1 cellular context compared by ENCODE assay signal in genomic region chr10:24642921-24643678, GRCh38.
TF ChIP-seq lines count a peak whose summit lies in the region.

No MANE protein-coding gene starts in this region.

TF ChIP-seq in GM12878, 131 proteins besides CTCF, POLR2A, EP300 and RAD21 (continued from another document):
- TF ChIP-seq MYC (IDR thresholded peaks at IDR 0.05; ENCODE audit: insufficient read depth, insufficient read length, insufficient replicate concordance, low read length, severe bottlenecking) (no peak), NFXL1 (IDR thresholded peaks at IDR 0.05; ENCODE audit: borderline replicate concordance) (no peak), ZNF274 (IDR thresholded peaks at IDR 0.05; ENCODE audit: insufficient read depth, insufficient read length) (no peak), USF2 (IDR thresholded peaks at IDR 0.05; ENCODE audit: borderline replicate concordance, low read depth, low read length) (no peak)
TF ChIP-seq in GM12878: peak in this region for 20.
